Comparison of ENCODE assay signal across 9 cellular contexts in genomic region chr12:122024132-122024785, GRCh38. TPM values are rescaled to one million over a fixed set of nuclear protein-coding genes. Genes with fewer than 3 reads are reported as not detected.
DNase-seq lines count a peak whose midpoint lies in the region; ATAC-seq and TF ChIP-seq lines count a peak whose summit lies in the region.
"Had no signal": no experiment of that assay in that cellular context is flagged by ENCODE, and none has a peak within 500 bp of the region (broad histone marks: within the 10 kb centered on the region; RNA-seq: fewer than 3 reads in every experiment).

No MANE protein-coding gene starts in this region.

- H3K27ac ChIP-seq in SU-DHL-6 (ENCODE audit: low read depth, low read length) (peak overlapping the region; percentile 100), right atrium auricular region (peak overlapping the region; percentile 82 to 93), spleen (peak overlapping the region; percentile 58 to 83 (median 82))

- peak overlapping the region; percentile 99 for H3K4me2 ChIP-seq in SU-DHL-6 (ENCODE audit: low read depth, low read length, poor library complexity, severe bottlenecking)

- DNase-seq in GM13976 (ENCODE audit: low spot score) (peak; percentile 43), right atrium auricular region (ENCODE audit: low spot score) (no peak), spleen (no peak), posterior vena cava (ENCODE audit: low spot score) (no peak), SHP77 (lab: John Stamatoyannopoulos, UW) (no peak), NOMO-1 (lab: John Stamatoyannopoulos, UW; ENCODE audit: unreplicated experiment in 2 of 2) (no peak)
- DNase-seq: T1000 had no signal

- H4K20me1 ChIP-seq in SU-DHL-6 (ENCODE audit: low read depth, low read length), result no peaks in the 10 kb centered on the region

- H3K9ac ChIP-seq in SU-DHL-6 (ENCODE audit: low read length), result peak overlapping the region; percentile 100

- H3K4me3 ChIP-seq in SU-DHL-6 (ENCODE audit: insufficient read depth, low read length, poor library complexity, severe bottlenecking), result peak overlapping the region; percentile 66
- H3K4me3 ChIP-seq in right atrium auricular region, result peak overlapping the region; percentile 53 to 73
- H3K4me3 ChIP-seq in spleen, result peak overlapping the region in 7 of 8 donors; percentile 56 to 86 (median 65)

- H3F3A ChIP-seq in SU-DHL-6 (ENCODE audit: insufficient read depth), result peaks cover 80% of the 10 kb centered on the region

- H2AFZ ChIP-seq in SU-DHL-6 (ENCODE audit: low read depth, low read length, severe bottlenecking), result no peak overlapping the region

- in situ Hi-C loops in GM13976 (cut with MboI; ENCODE audit: low sequenced_read_pairs, unreplicated experiment), result no loop called here

- H3K9me3 ChIP-seq in SU-DHL-6 (ENCODE audit: insufficient read depth, low read length) (peaks cover 8% of the 10 kb centered on the region; the same call in 1 of the 2 replicates), right atrium auricular region (no peaks in the 10 kb centered on the region), spleen (peaks cover 0 to under 1% (median 0%) of the 10 kb centered on the region in 8 donors)

- TF ChIP-seq POLR2A in spleen (IDR thresholded peaks at IDR 0.05), result no peak

- peaks cover 92% of the 10 kb centered on the region for H3K79me2 ChIP-seq in SU-DHL-6 (ENCODE audit: insufficient read depth, low read length)

- H3K27me3 ChIP-seq in SU-DHL-6 (ENCODE audit: low read length) (no peaks in the 10 kb centered on the region), right atrium auricular region (no peaks in the 10 kb centered on the region), spleen (replicated peaks in 1 of 7) (peaks cover 0 to 35% (median 6%) of the 10 kb centered on the region in 7 donors)

- H3K9me2 ChIP-seq in SU-DHL-6 (replicated peaks; ENCODE audit: insufficient read depth, low read length), result no peaks in the 10 kb centered on the region

- WGBS in spleen, 5 donors, result 54 to 67% (median 62%) methylated on average over 16 of the region's 16 CpGs

- intact Hi-C loops in spleen (cut with DNase I; ENCODE audit: low total_unique reads) (no loop called here), posterior vena cava (cut with DNase I) (loop anchor here (5.0 to 10.0 kb wide), 2 partner anchors 69 to 107 kb away; partner anchors contain the start of gene CFAP251 (in 1 of the 2))

- TF ChIP-seq CTCF in GM13976 (IDR thresholded peaks at IDR 0.05; ENCODE audit: borderline replicate concordance, control extremely low read depth, extremely low read depth, insufficient read depth, missing control alignments) (no peak), SU-DHL-6 (IDR thresholded peaks at IDR 0.05; ENCODE audit: insufficient read depth, low read length, poor library complexity, severe bottlenecking) (no peak), right atrium auricular region (IDR thresholded peaks at IDR 0.05) (no peak), spleen (IDR thresholded peaks at IDR 0.05 in 8 of 11, conservative IDR thresholded peaks at IDR 0.05 in 3 of 11) (no peak)

- ATAC-seq in GM21528 (IDR thresholded peaks at IDR 0.05; ENCODE audit: low FRiP score, unreplicated experiment), result no peak

- H3K4me1 ChIP-seq in right atrium auricular region (peaks cover 0 to 31% of the 10 kb centered on the region in 2 donors), spleen (peaks cover 0 to 80% (median 42%) of the 10 kb centered on the region in 6 donors)

- H3K36me3 ChIP-seq in SU-DHL-6 (ENCODE audit: low read length) (peaks cover 17% of the 10 kb centered on the region), right atrium auricular region (no peaks in the 10 kb centered on the region), spleen (no peaks in the 10 kb centered on the region)

RNA-seq across cellular contexts. Expression of gene BCL7A, which starts 2.6 kb away (rescaled TPM):
- 10 to 100 TPM; 11.5 to 21.2 TPM for total RNA-seq in right atrium auricular region
- total RNA-seq in spleen, result 10 to 100 TPM in 1 of 7 donors, 1 to 10 TPM in 6; 4.2 to 10.1 (median 8.1) TPM
- polyA plus RNA-seq in spleen, result 1 to 10 TPM; 2.5 to 4.8 (median 3.8) TPM
- 1 to 10 TPM; 3.3 to 7.6 TPM for total RNA-seq in posterior vena cava

RNA-seq across cellular contexts. Expression of gene MLXIP, which starts 54.3 kb away (rescaled TPM):
- 10 to 100 TPM; 14.2 to 24.1 TPM for total RNA-seq in right atrium auricular region
- total RNA-seq in spleen, result 10 to 100 TPM; 56.1 to 97.1 (median 79.7) TPM
- polyA plus RNA-seq in spleen, result 10 to 100 TPM in 2 of 3 donors, 1 to 10 TPM in 1; 7.8 to 28.3 (median 11.5) TPM
- 10 to 100 TPM; 78.3 to 81.4 TPM for total RNA-seq in posterior vena cava
